ENCODE assay signal across 8 cellular contexts in the genomic region with DNA sequence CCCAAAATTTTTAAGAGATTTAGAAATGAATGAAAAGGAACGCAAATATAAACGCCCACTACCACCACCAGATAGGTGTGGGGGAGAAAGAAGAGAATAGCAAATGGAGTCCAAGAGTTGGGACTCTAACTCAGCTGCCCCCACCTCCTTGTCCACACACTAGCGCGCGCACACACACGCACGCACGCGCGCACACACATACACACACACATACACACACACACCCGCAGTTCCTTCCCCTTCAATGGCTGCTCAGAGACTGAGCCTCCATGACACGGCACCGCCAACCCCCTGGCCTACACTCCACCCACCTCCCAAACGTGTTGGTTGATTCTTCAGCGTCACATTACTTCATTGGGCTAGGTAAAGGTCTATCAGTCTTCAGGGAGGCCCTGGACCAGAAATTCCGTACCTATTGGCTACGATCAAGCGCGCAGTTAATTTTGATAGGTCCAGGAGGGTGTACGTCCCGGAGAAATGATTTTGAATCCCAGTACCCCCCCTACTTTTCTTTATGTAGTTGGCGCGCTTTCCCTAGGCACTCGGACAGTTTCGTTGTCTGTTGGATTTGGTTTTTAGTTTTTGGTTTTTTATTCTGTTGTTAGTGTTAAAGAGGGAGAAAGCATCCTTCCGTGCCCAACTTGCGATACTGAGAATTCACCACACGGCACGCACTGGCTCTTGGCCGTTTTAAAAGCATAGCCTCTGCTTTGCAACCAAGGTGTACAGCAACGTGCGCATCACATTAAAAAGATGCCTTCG. TPM values are rescaled to one million over a fixed set of nuclear protein-coding genes. Genes with fewer than 3 reads are reported as not detected.
DNase-seq lines count a peak whose midpoint lies in the region; ATAC-seq and TF ChIP-seq lines count a peak whose summit lies in the region.

A gene (minus strand): TSS at position 261 of the 762 bp plus-strand sequence. CDS start 326 bp downstream, outside the sequence.

- POLR2A ChIA-PET in AG04450 (lab: Yijun Ruan, JAX) = interaction anchor here (0.8 kb wide), 1 partner anchor 22 kb away, joined by 3 read pairs; no protein-coding TSS in a partner anchor

- TF ChIP-seq CTCF in AG04450 (IDR thresholded peaks at IDR 0.05; ENCODE audit: low read depth, low read length) = no peak
- no peak for TF ChIP-seq CTCF in WERI-Rb-1 (IDR thresholded peaks at IDR 0.05; ENCODE audit: low read depth, low read length)
- peak in 1 of 2 donors; percentile 20 for TF ChIP-seq CTCF in mammary epithelial cell (conservative IDR thresholded peaks at IDR 0.05 in 1 of 2, IDR thresholded peaks at IDR 0.05 in 1 of 2; ENCODE audit: extremely low read depth in 1 of 2, insufficient read depth in 1 of 2, low read depth in 1 of 2, low read length in 2 of 2)

- TSS peak; percentile 78 for BruUV-seq in mammary epithelial cell (replicated peaks; lab: Mats Ljungman, UMichigan)

- dilution Hi-C loops in mammary epithelial cell (cut with HindIII; ENCODE audit: low sequenced_read_pairs) = no loop called here

- H3K36me3 ChIP-seq in WERI-Rb-1 (peaks cover 16% of the 10 kb centered on the region), mammary epithelial cell (ENCODE audit: insufficient read depth, low read length) (no peaks in the 10 kb centered on the region), iPS-20b (ENCODE audit: insufficient read depth, low read depth, low read length) (peaks cover 8% of the 10 kb centered on the region)

- peak within 1 kb of the TSS; percentile 94 for H3K4me2 ChIP-seq in mammary epithelial cell (ENCODE audit: insufficient read depth, low read depth, low read length)

- in situ Hi-C loops in mammary epithelial cell (cut with MboI; ENCODE audit: low sequenced_read_pairs in 2 of 2) = no loop called here

- H2AFZ ChIP-seq in mammary epithelial cell (ENCODE audit: low read depth, low read length) = peak within 1 kb of the TSS; percentile 89

- ATAC-seq in GM18907 (IDR thresholded peaks at IDR 0.05; ENCODE audit: unreplicated experiment) (peak; percentile 82), HG03159 (IDR thresholded peaks at IDR 0.05; ENCODE audit: unreplicated experiment) (peak; percentile 79)

- DNase-seq in AG04450 (ENCODE audit: low read depth, low spot score) = peak; percentile 99
- peak; percentile 99 for DNase-seq in NCI-H2227 (lab: John Stamatoyannopoulos, UW; ENCODE audit: unreplicated experiment)
- peak; percentile 99 for DNase-seq in WERI-Rb-1
- DNase-seq in mammary epithelial cell = peak; percentile 100

- H3K4me1 ChIP-seq in mammary epithelial cell (ENCODE audit: insufficient read depth, low read length) = peaks cover 10% of the 10 kb centered on the region
- H3K4me1 ChIP-seq in iPS-20b (ENCODE audit: insufficient read depth, low read length) = peaks cover 14% of the 10 kb centered on the region

- H3K27me3 ChIP-seq in AG04450 (ENCODE audit: control insufficient read depth, insufficient read depth, low read length) (no peaks in the 10 kb centered on the region), WERI-Rb-1 (ENCODE audit: insufficient read depth, low read depth, severe bottlenecking) (no peaks in the 10 kb centered on the region), mammary epithelial cell (ENCODE audit: insufficient read depth, low read length) (no peaks in the 10 kb centered on the region), iPS-20b (ENCODE audit: insufficient read depth, low read length) (no peaks in the 10 kb centered on the region)

- WGBS in mammary epithelial cell (ENCODE audit: low coverage, missing lambda C conversion rate) = under 1% methylated on average over 23 of the region's 33 CpGs

- CTCF ChIA-PET in AG04450 (lab: Charles Lee) (interaction anchor here (0.8 to 1.6 kb wide), 3 partner anchors 13 to 163 kb away, joined by 3 to 5 read pairs (median 3); no protein-coding TSS in a partner anchor), mammary epithelial cell (lab: Charles Lee; ENCODE audit: low non-redundant PET) (interaction anchor here (0.5 kb wide), 1 partner anchor 110 kb away, joined by 3 read pairs; no protein-coding TSS in a partner anchor)

- H3K27ac ChIP-seq in AG04450 (ENCODE audit: low read depth, low read length) (peak within 1 kb of the TSS; percentile 78), WERI-Rb-1 (peak within 1 kb of the TSS; percentile 95), mammary epithelial cell (ENCODE audit: insufficient read depth, low read depth, low read length) (peak within 1 kb of the TSS; percentile 94), iPS-20b (ENCODE audit: low read length) (peak within 1 kb of the TSS; percentile 99), skin epidermis (peak within 1 kb of the TSS; percentile 46 to 98 (median 94))

- intact Hi-C loops in mammary epithelial cell (cut with micrococcal nuclease) = no loop called here

- peaks cover 47% of the 10 kb centered on the region for H3K79me2 ChIP-seq in mammary epithelial cell (ENCODE audit: insufficient read depth, low read length)

- no peaks in the 10 kb centered on the region for H4K20me1 ChIP-seq in mammary epithelial cell (ENCODE audit: insufficient read depth, low read length)

- H3K9me3 ChIP-seq in AG04450 (ENCODE audit: control insufficient read depth, insufficient read depth, low read length) (no peaks in the 10 kb centered on the region; the same call in 1 of the 2 replicates), WERI-Rb-1 (ENCODE audit: severe bottlenecking) (no peaks in the 10 kb centered on the region), mammary epithelial cell (replicated peaks; ENCODE audit: insufficient read depth, low read length) (no peaks in the 10 kb centered on the region), iPS-20b (ENCODE audit: insufficient read depth, low read depth, low read length) (no peaks in the 10 kb centered on the region; the same call in 1 of the 2 replicates)

- H3K4me3 ChIP-seq in AG04450 (ENCODE audit: low read depth, low read length) (peak within 1 kb of the TSS; percentile 90), WERI-Rb-1 (ENCODE audit: low read depth, low read length) (peak within 1 kb of the TSS; percentile 98), mammary epithelial cell (replicated peaks in 1 of 3; ENCODE audit: insufficient read depth in 1 of 3, low read depth in 2 of 3, low read length in 3 of 3) (peak within 1 kb of the TSS; percentile 70 to 96 (median 89)), iPS-20b (ENCODE audit: low read length) (peak within 1 kb of the TSS; percentile 98), skin epidermis (peak within 1 kb of the TSS; percentile 67 to 98 (median 81))

- H3K9ac ChIP-seq in mammary epithelial cell (ENCODE audit: insufficient read depth, low read length) = peak within 1 kb of the TSS; percentile 96
- H3K9ac ChIP-seq in iPS-20b (ENCODE audit: low read depth, low read length) = peak within 1 kb of the TSS; percentile 100

RNA-seq across cellular contexts. Expression of the gene that starts here (rescaled TPM):
- polyA plus RNA-seq in AG04450 (2011; rRNA removed) = 16.8 and 22.7 TPM in 2 replicates
- polyA minus RNA-seq in AG04450 (2011; rRNA and poly(A)+ RNA removed) = 11.8 and 15.4 TPM in 2 replicates
- 10 to 100 TPM; 10.3 to 37.0 TPM for total RNA-seq in mammary epithelial cell
- 9.7 TPM for polyA plus RNA-seq in mammary epithelial cell
- 18.1 TPM for polyA minus RNA-seq in mammary epithelial cell

Comparison
In these comparisons a context has a peak if more than half of its experiments do, and no peak if none do; other contexts are left out.
1. Peak in every context shown above with its lines: DNase-seq, ATAC-seq, H3K4me3 ChIP-seq and H3K27ac ChIP-seq.